In genomic region chr3:182241777-182242556, GRCh38 we compare ENCODE assay signal across 12 cellular contexts.
DNase-seq lines count a peak whose midpoint lies in the region; ATAC-seq and TF ChIP-seq lines count a peak whose summit lies in the region.
"Had no signal": no experiment of that assay in that cellular context is flagged by ENCODE, and none has a peak within 500 bp of the region (broad histone marks: within the 10 kb centered on the region; RNA-seq: fewer than 3 reads in every experiment).

No MANE protein-coding gene starts in this region.

- WGBS in heart left ventricle, 4 donors = 49 to 60% (median 57%) methylated on average over 15 of the region's 15 CpGs

- H3K4me3 ChIP-seq in heart left ventricle (no peak overlapping the region), neuron (ENCODE audit: low read length) (peak overlapping the region; percentile 28), Caco-2 (ENCODE audit: low read depth, low read length) (no peak overlapping the region)
- H3K4me3 ChIP-seq: spleen had no signal

- no peak for TF ChIP-seq CTCF in heart left ventricle (IDR thresholded peaks at IDR 0.05)
- TF ChIP-seq CTCF in Caco-2 (IDR thresholded peaks at IDR 0.05; ENCODE audit: insufficient read depth in 1 of 2, low read depth in 1 of 2, low read length in 1 of 2, severe bottlenecking in 1 of 2, unreplicated experiment in 1 of 2) = no peak

- ATAC-seq in Right ventricle myocardium inferior = peak; percentile 98
- ATAC-seq in heart left ventricle = peak; percentile 89 to 97 (median 92)

- DNase-seq in Right ventricle myocardium inferior (ENCODE audit: missing footprints) (peak; percentile 74), cardiac septum (ENCODE audit: low spot score) (no peak), heart left ventricle (peak; percentile 24 to 69 (median 58)), HUDEP-2 (lab: John Stamatoyannopoulos, UW; ENCODE audit: unreplicated experiment in 76 of 76) (no peak), Caco-2 (no peak), NCI-H1105 treated with DMSO at 0.1 percent for 48 hours (lab: John Stamatoyannopoulos, UW) (no peak)
- no peak for DNase-seq in activated T-helper 2 cell treated with anti-CD3 and anti-CD28 coated beads, Interferon-gamma antibody, Interleukin-2, Interleukin-4, amounts not matched to agents 10 μg/mL and 5 μg/mL and 100 μg/mL, durations not matched to agents 14 hours and 24 hours and 36 hours (ENCODE audit: low spot score)
- DNase-seq: NCI-H187 treated with DMSO at 0.1 percent for 48 hours, spleen had no signal

- H3K4me1 ChIP-seq in heart left ventricle (peaks cover 0 to 22% (median 0%) of the 10 kb centered on the region in 12 donors), neuron (ENCODE audit: insufficient read depth, low read length) (peaks cover 79% of the 10 kb centered on the region), Caco-2 (no peaks in the 10 kb centered on the region)
- H3K4me1 ChIP-seq: spleen had no signal

- peak overlapping the region; percentile 12 to 80 (median 68) for H3K27ac ChIP-seq in heart left ventricle
- H3K27ac ChIP-seq: spleen had no signal

- H3K9me3 ChIP-seq in heart left ventricle (no peaks in the 10 kb centered on the region), neuron (ENCODE audit: low read length) (no peaks in the 10 kb centered on the region), Caco-2 (no peaks in the 10 kb centered on the region)
- H3K9me3 ChIP-seq: spleen had no signal

- intact Hi-C loops in Right ventricle myocardium inferior (cut with DNase I) (no loop called here), cardiac septum (cut with DNase I) (no loop called here), heart left ventricle (cut with DNase I) (no loop called here), Caco-2 (cut with micrococcal nuclease; ENCODE audit: unreplicated experiment) (no loop called here)
- intact Hi-C loops in activated T-helper 2 cell treated with anti-CD3 and anti-CD28 coated beads, Interferon-gamma antibody, Interleukin-2, Interleukin-4, amounts not matched to agents 10 μg/mL and 5 μg/mL and 100 μg/mL, durations not matched to agents 14 hours and 24 hours and 36 hours (cut with micrococcal nuclease) = no loop called here

- no peak overlapping the region for H2AFZ ChIP-seq in neuron (ENCODE audit: low read depth, low read length)

- H3K27me3 ChIP-seq in heart left ventricle (no peaks in the 10 kb centered on the region), neuron (ENCODE audit: insufficient read depth, low read length) (no peaks in the 10 kb centered on the region), Caco-2 (replicated peaks; ENCODE audit: control insufficient read depth, insufficient read depth, low read length) (no peaks in the 10 kb centered on the region)
- H3K27me3 ChIP-seq: spleen had no signal

- no TSS peak for BruUV-seq in Caco-2 (replicated peaks; lab: Mats Ljungman, UMichigan)

- CTCF ChIA-PET in Caco-2 (lab: Charles Lee) = no interaction called here

- H3K27ac Mint-ChIP-seq in Caco-2 (ENCODE audit: unreplicated experiment) = no peak overlapping the region
- no peak overlapping the region for H3K27ac Mint-ChIP-seq in activated T-helper 2 cell treated with anti-CD3 and anti-CD28 coated beads, Interferon-gamma antibody, Interleukin-2, Interleukin-4, amounts not matched to agents 10 μg/mL and 5 μg/mL and 100 μg/mL, durations not matched to agents 14 hours and 24 hours and 36 hours
- H3K27ac Mint-ChIP-seq: stimulated activated naive CD8-positive, alpha-beta T cell treated with anti-CD3 and anti-CD28 coated beads, Interleukin-15, Interleukin-2, amounts not matched to agents 100 ng/mL and 50 ng/mL, for 24 hours; T-helper 1 cell treated with Interleukin-12 subunit alpha and Interleukin-12 subunit beta and Interleukin-4 antibody, amounts not matched to agents 30 μg/mL and 1 μg/mL, for 36 hours had no signal

- H3K4me1 Mint-ChIP-seq in Caco-2 (ENCODE audit: low read depth, unreplicated experiment) = peaks cover 5% of the 10 kb centered on the region
- H3K4me1 Mint-ChIP-seq in activated T-helper 2 cell treated with anti-CD3 and anti-CD28 coated beads, Interferon-gamma antibody, Interleukin-2, Interleukin-4, amounts not matched to agents 10 μg/mL and 5 μg/mL and 100 μg/mL, durations not matched to agents 14 hours and 24 hours and 36 hours (ENCODE audit: low read depth) = no peaks in the 10 kb centered on the region

- no peak overlapping the region for H3K4me3 Mint-ChIP-seq in Caco-2 (ENCODE audit: unreplicated experiment)
- H3K4me3 Mint-ChIP-seq in activated T-helper 2 cell treated with anti-CD3 and anti-CD28 coated beads, Interferon-gamma antibody, Interleukin-2, Interleukin-4, amounts not matched to agents 10 μg/mL and 5 μg/mL and 100 μg/mL, durations not matched to agents 14 hours and 24 hours and 36 hours (ENCODE audit: low read depth) = no peak overlapping the region
- H3K4me3 Mint-ChIP-seq: stimulated activated naive CD8-positive, alpha-beta T cell treated with anti-CD3 and anti-CD28 coated beads, Interleukin-15, Interleukin-2, amounts not matched to agents 100 ng/mL and 50 ng/mL, for 24 hours; T-helper 1 cell treated with Interleukin-12 subunit alpha and Interleukin-12 subunit beta and Interleukin-4 antibody, amounts not matched to agents 30 μg/mL and 1 μg/mL, for 36 hours had no signal

- POLR2A ChIA-PET in Caco-2 (lab: Charles Lee) = no interaction called here

- no peaks in the 10 kb centered on the region for H3K36me3 ChIP-seq in heart left ventricle
- H3K36me3 ChIP-seq in neuron (ENCODE audit: insufficient read depth, low read length) = no peaks in the 10 kb centered on the region
- H3K36me3 ChIP-seq in Caco-2 (ENCODE audit: control insufficient read depth, insufficient read depth, low read length) = no peaks in the 10 kb centered on the region
- H3K36me3 ChIP-seq: spleen had no signal

- no peaks in the 10 kb centered on the region for H3K27me3 Mint-ChIP-seq in Caco-2 (ENCODE audit: insufficient read depth, unreplicated experiment)
- H3K27me3 Mint-ChIP-seq in activated T-helper 2 cell treated with anti-CD3 and anti-CD28 coated beads, Interferon-gamma antibody, Interleukin-2, Interleukin-4, amounts not matched to agents 10 μg/mL and 5 μg/mL and 100 μg/mL, durations not matched to agents 14 hours and 24 hours and 36 hours (ENCODE audit: low read depth) = no peaks in the 10 kb centered on the region
- H3K27me3 Mint-ChIP-seq: stimulated activated naive CD8-positive, alpha-beta T cell treated with anti-CD3 and anti-CD28 coated beads, Interleukin-15, Interleukin-2, amounts not matched to agents 100 ng/mL and 50 ng/mL, for 24 hours had no signal

- no peak for TF ChIP-seq POLR2A in heart left ventricle (IDR thresholded peaks at IDR 0.05)

- no peaks in the 10 kb centered on the region for H3K36me3 Mint-ChIP-seq in Caco-2 (ENCODE audit: insufficient read depth, unreplicated experiment)
- no peaks in the 10 kb centered on the region for H3K36me3 Mint-ChIP-seq in activated T-helper 2 cell treated with anti-CD3 and anti-CD28 coated beads, Interferon-gamma antibody, Interleukin-2, Interleukin-4, amounts not matched to agents 10 μg/mL and 5 μg/mL and 100 μg/mL, durations not matched to agents 14 hours and 24 hours and 36 hours (ENCODE audit: low read depth)

- peaks cover 11% of the 10 kb centered on the region for H3K9me3 Mint-ChIP-seq in Caco-2 (ENCODE audit: unreplicated experiment)
- H3K9me3 Mint-ChIP-seq in activated T-helper 2 cell treated with anti-CD3 and anti-CD28 coated beads, Interferon-gamma antibody, Interleukin-2, Interleukin-4, amounts not matched to agents 10 μg/mL and 5 μg/mL and 100 μg/mL, durations not matched to agents 14 hours and 24 hours and 36 hours = no peaks in the 10 kb centered on the region
- H3K9me3 Mint-ChIP-seq: stimulated activated naive CD8-positive, alpha-beta T cell treated with anti-CD3 and anti-CD28 coated beads, Interleukin-15, Interleukin-2, amounts not matched to agents 100 ng/mL and 50 ng/mL, for 24 hours; T-helper 1 cell treated with Interleukin-12 subunit alpha and Interleukin-12 subunit beta and Interleukin-4 antibody, amounts not matched to agents 30 μg/mL and 1 μg/mL, for 36 hours had no signal

Comparison
In these comparisons a context has a peak if more than half of its experiments do, and no peak if none do; other contexts are left out.
1. DNase-seq: peak in Right ventricle myocardium inferior (single experiment) and heart left ventricle (5 of 5); none in cardiac septum (single experiment), HUDEP-2 (0 of 76), Caco-2 (0 of 2), NCI-H1105 treated with DMSO at 0.1 percent for 48 hours (single experiment) and activated T-helper 2 cell treated with anti-CD3 and anti-CD28 coated beads, Interferon-gamma antibody, Interleukin-2, Interleukin-4, amounts not matched to agents 10 μg/mL and 5 μg/mL and 100 μg/mL, durations not matched to agents 14 hours and 24 hours and 36 hours (single experiment).